8 cellular contexts compared by ENCODE assay signal in genomic region chr11:75022759-75023396, GRCh38. TPM values are rescaled to one million over a fixed set of nuclear protein-coding genes. Genes with fewer than 3 reads are reported as not detected.
DNase-seq lines count a peak whose midpoint lies in the region; ATAC-seq, FAIRE-seq and TF ChIP-seq lines count a peak whose summit lies in the region.

No MANE protein-coding gene starts in this region.

- no peak overlapping the region for H3K4me3 Mint-ChIP-seq in activated CD4-positive, alpha-beta T cell treated with anti-CD3 and anti-CD28 coated beads for 36 hours
- H3K4me3 Mint-ChIP-seq in chondrocyte (ENCODE audit: unreplicated experiment), result no peak overlapping the region

- peaks cover 5% of the 10 kb centered on the region for H3K36me3 Mint-ChIP-seq in activated CD4-positive, alpha-beta T cell treated with anti-CD3 and anti-CD28 coated beads for 36 hours (ENCODE audit: low read depth)
- H3K36me3 Mint-ChIP-seq in chondrocyte (ENCODE audit: low read depth), result peaks cover 6% of the 10 kb centered on the region

- no peaks in the 10 kb centered on the region for H3K27me3 Mint-ChIP-seq in activated CD4-positive, alpha-beta T cell treated with anti-CD3 and anti-CD28 coated beads for 36 hours
- H3K27me3 Mint-ChIP-seq in chondrocyte (ENCODE audit: low read depth), result peaks cover 7% of the 10 kb centered on the region

- H3K4me1 Mint-ChIP-seq in activated CD4-positive, alpha-beta T cell treated with anti-CD3 and anti-CD28 coated beads for 36 hours, result no peaks in the 10 kb centered on the region
- no peaks in the 10 kb centered on the region for H3K4me1 Mint-ChIP-seq in chondrocyte (ENCODE audit: low read depth)

- TF ChIP-seq CTCF in chondrocyte (IDR thresholded peaks at IDR 0.05), result peak; percentile 97

- CTCF ChIA-PET in activated CD4-positive, alpha-beta T cell treated with anti-CD3 and anti-CD28 coated beads for 36 hours (lab: Charles Lee), result interaction anchor here (0.6 to 5.3 kb wide), 33 partner anchors 8 to 370 kb away, joined by 3 to 58 read pairs (median 4); no protein-coding TSS in a partner anchor

- FAIRE-seq in GM12891 (lab: Jason Lieb, UNC), result peak; percentile 88

- H3K9me3 Mint-ChIP-seq in activated CD4-positive, alpha-beta T cell treated with anti-CD3 and anti-CD28 coated beads for 36 hours (ENCODE audit: low read depth), result peaks cover 3% of the 10 kb centered on the region
- peaks cover 9% of the 10 kb centered on the region for H3K9me3 Mint-ChIP-seq in chondrocyte (ENCODE audit: low read depth)

- peak; percentile 55 for DNase-seq in GM12891 (ENCODE audit: insufficient read length, low spot score)
- peak; percentile 47 for DNase-seq in NCI-H345 treated with DMSO at 0.1 percent for 48 hours (lab: John Stamatoyannopoulos, UW; ENCODE audit: unreplicated experiment)
- DNase-seq in activated CD4-positive, alpha-beta T cell treated with anti-CD3 and anti-CD28 coated beads for 36 hours, result peak; percentile 86
- no peak for DNase-seq in chondrocyte (ENCODE audit: low spot score)
- peak; percentile 77 for DNase-seq in left lobe of liver (ENCODE audit: low spot score)
- DNase-seq in stimulated activated CD4-positive, alpha-beta T cell treated with anti-CD3 and anti-CD28 coated beads, Interleukin-4, amount 100 ng/mL, for 24 hours, result peak; percentile 80
- DNase-seq in cortex of kidney (lab: John Stamatoyannopoulos, UW), result no peak

- intact Hi-C loops in activated CD4-positive, alpha-beta T cell treated with anti-CD3 and anti-CD28 coated beads for 36 hours (cut with DNase I, micrococcal nuclease), result loop anchor here (1.0 to 2.0 kb wide), 5 partner anchors 94 to 225 kb away; no protein-coding TSS in a partner anchor

- TF ChIP-seq POLR2A in GM12891 (IDR thresholded peaks at IDR 0.05; ENCODE audit: low read depth, low read length), result no peak

- peak; percentile 48 for ATAC-seq in HG03095 (IDR thresholded peaks at IDR 0.05; ENCODE audit: unreplicated experiment)
- ATAC-seq in activated CD4-positive, alpha-beta T cell treated with anti-CD3 and anti-CD28 coated beads for 36 hours, result peak; percentile 91
- ATAC-seq in left lobe of liver, result peak; percentile 98

- H3K27ac Mint-ChIP-seq in activated CD4-positive, alpha-beta T cell treated with anti-CD3 and anti-CD28 coated beads for 36 hours, result no peak overlapping the region
- no peak overlapping the region for H3K27ac Mint-ChIP-seq in chondrocyte (ENCODE audit: unreplicated experiment)

- POLR2A ChIA-PET in activated CD4-positive, alpha-beta T cell treated with anti-CD3 and anti-CD28 coated beads for 36 hours (lab: Charles Lee), result interaction anchor here (0.9 kb wide), 1 partner anchor 8 kb away, joined by 3 read pairs; no protein-coding TSS in a partner anchor

TF ChIP-seq in GM12891, 5 proteins besides CTCF, POLR2A, EP300 and RAD21:
- TF ChIP-seq POU2F2 (IDR thresholded peaks at IDR 0.05; ENCODE audit: low read depth, low read length) (no peak), PAX5 (IDR thresholded peaks at IDR 0.05; ENCODE audit: insufficient read depth, low read length, severe bottlenecking) (no peak), TAF1 (IDR thresholded peaks at IDR 0.05; ENCODE audit: low read depth, low read length) (no peak), POLR2AphosphoS5 (IDR thresholded peaks at IDR 0.05; ENCODE audit: low read depth, low read length) (no peak), SPI1 (IDR thresholded peaks at IDR 0.05; ENCODE audit: low read depth, low read length) (no peak)

RNA-seq across cellular contexts. Expression of gene NEU3, which starts 34.1 kb away (rescaled TPM):
- polyA plus RNA-seq in GM12891 (2012; ENCODE audit: low read depth, missing spikeins), result 6.0 TPM
- 10 to 100 TPM; 12.0 to 13.9 TPM for total RNA-seq in activated CD4-positive, alpha-beta T cell treated with anti-CD3 and anti-CD28 coated beads for 36 hours
- total RNA-seq in chondrocyte (9.4 to 14.1 TPM (median 9.6 TPM) in 3 replicates), left lobe of liver (9.2 TPM)

Comparison
In these comparisons a context has a peak if more than half of its experiments do, and no peak if none do; other contexts are left out.
1. DNase-seq: peak in GM12891 (single experiment), NCI-H345 treated with DMSO at 0.1 percent for 48 hours (single experiment), activated CD4-positive, alpha-beta T cell treated with anti-CD3 and anti-CD28 coated beads for 36 hours (single experiment), left lobe of liver (single experiment) and stimulated activated CD4-positive, alpha-beta T cell treated with anti-CD3 and anti-CD28 coated beads, Interleukin-4, amount 100 ng/mL, for 24 hours (single experiment); none in chondrocyte (single experiment) and cortex of kidney (single experiment).
2. ATAC-seq: peak in every context shown above with its lines; median percentile 98 in left lobe of liver; 91 in activated CD4-positive, alpha-beta T cell treated with anti-CD3 and anti-CD28 coated beads for 36 hours; 48 in HG03095.